In genomic region chr20:37359331-37359730, GRCh38 we compare ENCODE assay signal across 1 cellular context.
TF ChIP-seq lines count a peak whose summit lies in the region.

No MANE protein-coding gene starts in this region.

TF ChIP-seq in SK-N-SH, 30 proteins besides CTCF, POLR2A, EP300 and RAD21 (continued from another document):
- TF ChIP-seq ZBTB33 (IDR thresholded peaks at IDR 0.05; ENCODE audit: borderline replicate concordance, low read depth) (no peak), RFX5 (IDR thresholded peaks at IDR 0.05; ENCODE audit: low read length) (no peak), PBX3 (IDR thresholded peaks at IDR 0.05) (no peak), RCOR1 (IDR thresholded peaks at IDR 0.05; ENCODE audit: low read length) (no peak)
